16 cellular contexts compared by ENCODE assay signal in genomic region chr2:198143793-198144192, GRCh38.
DNase-seq lines count a peak whose midpoint lies in the region; ATAC-seq, FAIRE-seq and TF ChIP-seq lines count a peak whose summit lies in the region.
"Had no signal": no experiment of that assay in that cellular context is flagged by ENCODE, and none has a peak within 500 bp of the region (broad histone marks: within the 10 kb centered on the region; RNA-seq: fewer than 3 reads in every experiment).

No MANE protein-coding gene starts in this region.

- no peak for TF ChIP-seq EP300 in GM12878 (IDR thresholded peaks at IDR 0.05; ENCODE audit: borderline replicate concordance in 1 of 2, control insufficient read depth in 1 of 2, low read depth in 2 of 2, low read length in 2 of 2)

- intact Hi-C loops in GM12878 (cut with micrococcal nuclease; ENCODE audit: unreplicated experiment) (no loop called here), left colon (cut with DNase I, micrococcal nuclease) (no loop called here)

- WGBS in GM12878 (ENCODE audit: insufficient coverage, insufficient replicate concordance, low lambda C conversion rate, missing lambda C conversion rate): 42% methylated on average over 1 of the region's 1 CpG
- WGBS in endodermal cell (ENCODE audit: insufficient coverage in 1 of 2, insufficient read length in 1 of 2), 2 experiments: 93% methylated on average over 1 of the region's 1 CpG; no CpG with 5 or more reads in 1 of the 2 experiments

- RAD21 ChIA-PET in GM12878 (lab: Charles Lee; ENCODE audit: unreplicated experiment): no interaction called here

- BruUV-seq in GM12878 (replicated peaks; lab: Mats Ljungman, UMichigan): no TSS peak

- H3K36me3 ChIP-seq in GM12878 (ENCODE audit: control insufficient read depth in 2 of 2, insufficient read depth in 2 of 2, low read length in 1 of 2) (no peaks in the 10 kb centered on the region), endodermal cell (ENCODE audit: control insufficient read depth, insufficient read depth, low read length) (no peaks in the 10 kb centered on the region)

- CTCF ChIA-PET in GM12878 (lab: Yijun Ruan, JAX): interaction anchor here (1.2 kb wide), 1 partner anchor 153 kb away, joined by 3 read pairs; no protein-coding TSS in a partner anchor

- H4K20me1 ChIP-seq in GM12878 (ENCODE audit: control insufficient read depth, insufficient read depth): no peaks in the 10 kb centered on the region

- H3K4me2 ChIP-seq in GM12878 (ENCODE audit: control insufficient read depth, insufficient read depth): no peak overlapping the region

- H3K9me3 Mint-ChIP-seq in endodermal cell (no peaks in the 10 kb centered on the region), type B pancreatic cell (no peaks in the 10 kb centered on the region)
- H3K9me3 Mint-ChIP-seq: CD4-positive, alpha-beta memory T cell had no signal

- H3K27me3 Mint-ChIP-seq in endodermal cell (ENCODE audit: insufficient read depth) (peaks cover 8% of the 10 kb centered on the region), type B pancreatic cell (no peaks in the 10 kb centered on the region)
- H3K27me3 Mint-ChIP-seq: B cell; CD4-positive, alpha-beta memory T cell had no signal

- no peaks in the 10 kb centered on the region; a peak in 1 of 4 replicates for H3K27me3 ChIP-seq in GM12878 (replicated peaks in 1 of 2; ENCODE audit: control insufficient read depth in 2 of 2, insufficient read depth in 2 of 2, low read length in 1 of 2)
- H3K27me3 ChIP-seq in endodermal cell (ENCODE audit: control insufficient read depth, insufficient read depth, low read length, poor library complexity, severe bottlenecking): no peaks in the 10 kb centered on the region

- H2AFZ ChIP-seq in GM12878 (ENCODE audit: control insufficient read depth, low read depth, low read length): no peak overlapping the region

- peak; percentile 21; the same call in 1 of the 3 replicates for ATAC-seq in GM12878
- no peak for ATAC-seq in left colon

- in situ Hi-C loops in GM12878 (cut with MboI): no loop called here

- TF ChIP-seq CTCF in GM12878 (IDR thresholded peaks at IDR 0.05 in 2 of 3, conservative IDR thresholded peaks at IDR 0.05 in 1 of 3; ENCODE audit: control insufficient read depth in 2 of 3, extremely low read depth in 1 of 3, insufficient read depth in 1 of 3, low read depth in 3 of 3, low read length in 3 of 3): no peak
- TF ChIP-seq CTCF in endodermal cell (conservative IDR thresholded peaks at IDR 0.05): no peak
- TF ChIP-seq CTCF in type B pancreatic cell (conservative IDR thresholded peaks at IDR 0.05): no peak

- no peak overlapping the region for H3K4me3 Mint-ChIP-seq in endodermal cell
- H3K4me3 Mint-ChIP-seq in type B pancreatic cell: no peak overlapping the region
- H3K4me3 Mint-ChIP-seq: B cell; CD4-positive, alpha-beta memory T cell; HFFc6 had no signal

- H3K4me3 ChIP-seq in GM12878 (no peak overlapping the region), endodermal cell (ENCODE audit: low read length) (no peak overlapping the region)

- no peak overlapping the region for H3K27ac Mint-ChIP-seq in endodermal cell
- no peak overlapping the region for H3K27ac Mint-ChIP-seq in type B pancreatic cell
- H3K27ac Mint-ChIP-seq: B cell, HFFc6 had no signal

- no peaks in the 10 kb centered on the region for H3K79me2 ChIP-seq in GM12878 (ENCODE audit: control insufficient read depth, insufficient read depth, low read length)

- no peaks in the 10 kb centered on the region for H3K9me3 ChIP-seq in GM12878 (replicated peaks; ENCODE audit: control insufficient read depth, insufficient read depth, low read length)
- H3K9me3 ChIP-seq in endodermal cell (ENCODE audit: control insufficient read depth, low read length): no peaks in the 10 kb centered on the region

- FAIRE-seq in GM12878 (lab: Jason Lieb, UNC): no peak

- POLR2A ChIA-PET in GM12878 (lab: Charles Lee): no interaction called here

- H3K9ac ChIP-seq in GM12878 (ENCODE audit: control insufficient read depth, insufficient read depth, low read length) (no peak overlapping the region), endodermal cell (ENCODE audit: extremely low read depth, low read length, poor library complexity, severe bottlenecking) (no peak overlapping the region)

- H3K36me3 Mint-ChIP-seq in endodermal cell (ENCODE audit: low read depth) (no peaks in the 10 kb centered on the region), type B pancreatic cell (no peaks in the 10 kb centered on the region)

- SMC1A ChIA-PET in GM12878 (lab: Charles Lee; ENCODE audit: uncharacterized antibody, unreplicated experiment): no interaction called here

- H3K4me1 ChIP-seq in GM12878 (ENCODE audit: control insufficient read depth, insufficient read depth, low read length) (no peaks in the 10 kb centered on the region), endodermal cell (ENCODE audit: control insufficient read depth, insufficient read depth, low read length) (peaks cover 8% of the 10 kb centered on the region)

- no peak for TF ChIP-seq RAD21 in GM12878 (IDR thresholded peaks at IDR 0.05; ENCODE audit: insufficient read depth, low read depth, low read length)

- DNase-seq in Ammon's horn (ENCODE audit: low spot score): peak; percentile 78
- no peak for DNase-seq in GM12878 (ENCODE audit: low read depth, low spot score)
- peak; percentile 61 for DNase-seq in inferior parietal cortex (ENCODE audit: extremely low spot score)
- peak; percentile 74 for DNase-seq in putamen (ENCODE audit: low spot score)
- no peak for DNase-seq in HUDEP-2 (lab: John Stamatoyannopoulos, UW; ENCODE audit: unreplicated experiment in 76 of 76)
- no peak for DNase-seq in left colon
- DNase-seq in endodermal cell: no peak
- no peak for DNase-seq in type B pancreatic cell (ENCODE audit: extremely low spot score, unreplicated experiment)
- DNase-seq: 8988T; CD4-positive, alpha-beta memory T cell; DND-41; GDM1; HCEC 1CT; HFFc6 had no signal

- no peak for TF ChIP-seq POLR2A in GM12878 (IDR thresholded peaks at IDR 0.05; ENCODE audit: low read depth, low read length)

- H3K27ac ChIP-seq in GM12878 (ENCODE audit: control insufficient read depth, insufficient read depth) (no peak overlapping the region), endodermal cell (ENCODE audit: low read depth, low read length) (no peak overlapping the region)
- H3K27ac ChIP-seq: HL-60 had no signal

- H3K4me1 Mint-ChIP-seq in endodermal cell (peaks cover 6% of the 10 kb centered on the region), type B pancreatic cell (ENCODE audit: unreplicated experiment) (no peaks in the 10 kb centered on the region)
- H3K4me1 Mint-ChIP-seq: B cell had no signal

TF ChIP-seq in GM12878, 131 proteins besides CTCF, POLR2A, EP300 and RAD21:
- no peak for TF ChIP-seq SMC3 (IDR thresholded peaks at IDR 0.05; ENCODE audit: borderline replicate concordance, low read length)
- TF ChIP-seq KAT2A (conservative IDR thresholded peaks at IDR 0.05; ENCODE audit: control insufficient read depth, low read depth, low read length): no peak
- TF ChIP-seq ZNF687 (IDR thresholded peaks at IDR 0.05): no peak
- no peak for TF ChIP-seq ZNF622 (IDR thresholded peaks at IDR 0.05)
TF ChIP-seq in GM12878: peak in this region for 0.

Comparison
In these comparisons a context has a peak if more than half of its experiments do, and no peak if none do; other contexts are left out.
1. DNase-seq: peak in Ammon's horn (single experiment), inferior parietal cortex (single experiment) and putamen (single experiment); none in GM12878 (single experiment), HUDEP-2 (0 of 76), left colon (0 of 2), endodermal cell (single experiment) and type B pancreatic cell (single experiment).